In the genomic region with DNA sequence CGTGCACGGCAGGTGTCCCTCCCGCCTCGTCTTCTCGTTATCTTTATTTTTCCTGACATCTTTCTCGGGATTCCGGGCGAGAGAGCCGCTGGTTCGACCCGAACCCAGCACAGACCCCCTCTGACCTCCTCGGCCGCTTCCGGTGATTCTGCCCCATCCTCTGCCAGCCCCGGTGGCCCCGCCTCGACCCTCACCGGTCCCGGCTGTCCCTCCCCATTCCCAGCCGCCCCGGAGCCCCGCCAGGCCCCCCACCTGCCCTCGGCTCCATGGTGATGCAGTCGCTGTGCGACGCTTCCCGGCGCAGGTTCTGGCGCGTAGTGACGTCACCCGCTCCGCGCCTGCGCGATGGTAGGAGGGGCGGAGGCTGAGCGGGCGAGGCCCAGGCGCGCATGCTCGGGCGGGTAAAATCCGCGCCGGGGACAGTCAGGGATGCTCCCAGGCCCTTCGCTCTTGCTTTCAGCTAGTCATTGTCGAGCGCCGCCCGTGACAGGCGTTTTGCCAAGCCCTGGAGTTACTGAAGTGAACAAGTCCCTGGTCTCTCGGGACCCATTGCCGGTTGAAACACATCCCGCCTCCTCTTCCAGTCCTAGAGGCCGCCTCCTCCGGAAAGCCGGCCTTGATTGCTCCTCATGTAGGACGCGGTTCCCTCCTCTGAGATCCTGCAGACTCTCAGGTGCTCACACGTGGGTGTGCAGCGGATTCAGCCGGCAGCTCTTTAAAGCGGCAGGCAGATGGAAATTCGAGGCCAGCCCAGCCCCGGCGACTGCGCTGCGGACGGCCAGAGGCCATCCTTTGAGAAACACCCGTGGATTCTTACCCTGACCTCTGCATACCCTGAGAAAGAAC, we compare ENCODE assay signal across 8 cellular contexts. TPM values are rescaled to one million over a fixed set of nuclear protein-coding genes. Genes with fewer than 3 reads are reported as not detected.
A peak's percentile ranks its signal among the peaks of the same experiment; 100 is the strongest.
DNase-seq lines count a peak whose midpoint lies in the region; ATAC-seq and TF ChIP-seq lines count a peak whose summit lies in the region.

A gene with protein sequence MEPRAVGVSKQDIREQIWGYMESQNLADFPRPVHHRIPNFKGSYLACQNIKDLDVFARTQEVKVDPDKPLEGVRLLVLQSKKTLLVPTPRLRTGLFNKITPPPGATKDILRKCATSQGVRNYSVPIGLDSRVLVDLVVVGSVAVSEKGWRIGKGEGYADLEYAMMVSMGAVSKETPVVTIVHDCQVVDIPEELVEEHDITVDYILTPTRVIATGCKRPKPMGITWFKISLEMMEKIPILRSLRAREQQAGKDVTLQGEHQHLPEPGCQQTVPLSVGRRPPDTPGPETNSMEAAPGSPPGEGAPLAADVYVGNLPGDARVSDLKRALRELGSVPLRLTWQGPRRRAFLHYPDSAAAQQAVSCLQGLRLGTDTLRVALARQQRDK (minus strand): TSS at position 319 of the 846 bp plus-strand sequence. CDS start 51 bp downstream, at position 268.

- no peaks in the 10 kb centered on the region for H3K9me3 ChIP-seq in right atrium auricular region

- peak within 1 kb of the TSS; percentile 64 for H3K27ac ChIP-seq in angular gyrus (ENCODE audit: low read depth, low read length)
- peak within 1 kb of the TSS; percentile 84 to 90 for H3K27ac ChIP-seq in right atrium auricular region
- peak within 1 kb of the TSS; percentile 63 for H3K27ac ChIP-seq in urinary bladder (ENCODE audit: low read depth)

- no peaks in the 10 kb centered on the region for H3K27me3 ChIP-seq in right atrium auricular region

- DNase-seq in NCI-H187 (lab: John Stamatoyannopoulos, UW) (peak; percentile 51 to 62), T-helper 2 cell (peak; percentile 91 to 93 (median 93)), right atrium auricular region (ENCODE audit: low spot score) (peak; percentile 92), pulmonary artery endothelial cell (ENCODE audit: low read depth, low spot score) (peak; percentile 65)

- TF ChIP-seq CTCF in right atrium auricular region (IDR thresholded peaks at IDR 0.05), result no peak

- H3K4me3 ChIP-seq in right atrium auricular region, result peak within 1 kb of the TSS; percentile 83
- H3K4me3 ChIP-seq in urinary bladder (ENCODE audit: low read depth, low read length), result peak within 1 kb of the TSS; percentile 79

- no peaks in the 10 kb centered on the region for H3K36me3 ChIP-seq in right atrium auricular region
- no peaks in the 10 kb centered on the region for H3K36me3 ChIP-seq in urinary bladder (ENCODE audit: insufficient read depth)

- 3% methylated on average over 71 of the region's 71 CpGs for WGBS in urinary bladder

- ATAC-seq in GM18499 (IDR thresholded peaks at IDR 0.05; ENCODE audit: insufficient read depth, unreplicated experiment) (peak; percentile 55), HG02884 (IDR thresholded peaks at IDR 0.05; ENCODE audit: unreplicated experiment) (peak; percentile 70)

- H3K4me1 ChIP-seq in right atrium auricular region (peaks cover 0 to 14% of the 10 kb centered on the region in 2 donors), urinary bladder (ENCODE audit: insufficient read depth) (no peaks in the 10 kb centered on the region)

RNA-seq across cellular contexts. Expression of the gene that starts here (rescaled TPM):
- 1 to 10 TPM; 7.8 to 8.3 TPM for total RNA-seq in right atrium auricular region
- 10.5 and 15.3 TPM in 2 replicates for total RNA-seq in pulmonary artery endothelial cell
- total RNA-seq in urinary bladder, result 20.7 TPM
- polyA plus RNA-seq in urinary bladder, result 12.0 TPM

Comparison
In these comparisons a context has a peak if more than half of its experiments do, and no peak if none do; other contexts are left out.
1. Peak in every context shown above with its lines: DNase-seq, ATAC-seq, H3K4me3 ChIP-seq and H3K27ac ChIP-seq.